ENCODE assay signal across 8 cellular contexts in the genomic region with DNA sequence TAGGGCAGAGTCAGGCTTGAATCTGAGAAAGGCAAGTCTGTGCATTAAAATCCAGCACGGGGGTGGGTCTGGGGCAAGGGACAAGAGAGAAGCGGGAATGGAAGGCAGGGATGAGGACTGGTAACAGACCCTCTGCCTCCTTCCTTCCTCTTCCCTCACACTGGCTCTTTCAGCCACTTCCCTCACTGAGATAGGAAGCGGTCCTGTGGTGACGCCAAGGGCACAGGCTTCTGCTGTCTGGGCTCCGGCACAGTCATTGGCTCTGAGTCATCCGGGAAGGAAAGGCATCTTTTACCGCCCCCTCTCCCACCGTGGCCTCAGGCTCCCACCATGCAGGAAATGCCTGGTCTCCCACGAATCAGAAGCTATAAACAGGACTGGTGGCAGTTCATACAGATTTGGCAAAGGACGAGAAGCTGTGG.
DNase-seq lines count a peak whose midpoint lies in the region; ATAC-seq and TF ChIP-seq lines count a peak whose summit lies in the region.

No MANE protein-coding gene starts in this region.

- ATAC-seq in HG02970 (IDR thresholded peaks at IDR 0.05; ENCODE audit: low FRiP score, unreplicated experiment): no peak

- peak; percentile 76 for DNase-seq in activated effector memory CD4-positive, alpha-beta T cell treated with anti-CD3 and anti-CD28 coated beads, Interleukin-2, amount 50 U/mL, for 16 hours
- DNase-seq in activated effector memory CD4-positive, alpha-beta T cell treated with Interleukin-2 at 50 U/mL for 16 hours: no peak
- peak; percentile 40 for DNase-seq in activated CD8-positive, alpha-beta memory T cell treated with anti-CD3 and anti-CD28 coated beads, Interleukin-2, amount 50 U/mL, for 4 hours
- DNase-seq in fibroblast of villous mesenchyme (ENCODE audit: low read depth): peak; percentile 92
- DNase-seq in posterior vena cava (ENCODE audit: low spot score): peak; percentile 91
- DNase-seq in DMS153 (lab: John Stamatoyannopoulos, UW): no peak
- no peak for DNase-seq in GM10266 (ENCODE audit: extremely low spot score)

- H3K4me3 ChIP-seq in fibroblast of villous mesenchyme (ENCODE audit: low read depth, low read length): no peak overlapping the region

- intact Hi-C loops in posterior vena cava (cut with DNase I): no loop called here

- TF ChIP-seq CTCF in fibroblast of villous mesenchyme (IDR thresholded peaks at IDR 0.05; ENCODE audit: insufficient read depth, low read depth, low read length) (no peak), GM10266 (IDR thresholded peaks at IDR 0.05; ENCODE audit: control insufficient read depth, insufficient read depth, low read depth, missing control alignments) (no peak)

Comparison
In these comparisons a context has a peak if more than half of its experiments do, and no peak if none do; other contexts are left out.
1. DNase-seq: peak in activated effector memory CD4-positive, alpha-beta T cell treated with anti-CD3 and anti-CD28 coated beads, Interleukin-2, amount 50 U/mL, for 16 hours (single experiment), activated CD8-positive, alpha-beta memory T cell treated with anti-CD3 and anti-CD28 coated beads, Interleukin-2, amount 50 U/mL, for 4 hours (single experiment), fibroblast of villous mesenchyme (single experiment) and posterior vena cava (single experiment); none in activated effector memory CD4-positive, alpha-beta T cell treated with Interleukin-2 at 50 U/mL for 16 hours (single experiment), DMS153 (single experiment) and GM10266 (single experiment).